In genomic region chr18:63137999-63138448, GRCh38 we compare ENCODE assay signal across 8 cellular contexts.
DNase-seq lines count a peak whose midpoint lies in the region; TF ChIP-seq lines count a peak whose summit lies in the region.

No MANE protein-coding gene starts in this region.

- no peaks in the 10 kb centered on the region for H3K36me3 ChIP-seq in esophagus muscularis mucosa

- no peak for TF ChIP-seq POLR2A in esophagus muscularis mucosa (IDR thresholded peaks at IDR 0.05; ENCODE audit: low read depth)

- H3K27ac ChIP-seq in esophagus muscularis mucosa (replicated peaks in 1 of 4): no peak overlapping the region

- peak overlapping the region; percentile 3 to 29 (median 11) for H3K4me3 ChIP-seq in esophagus muscularis mucosa

- no peak for TF ChIP-seq EP300 in esophagus muscularis mucosa (IDR thresholded peaks at IDR 0.05)

- no peak for TF ChIP-seq CTCF in esophagus muscularis mucosa (IDR thresholded peaks at IDR 0.05)

- no peaks in the 10 kb centered on the region for H3K9me3 ChIP-seq in esophagus muscularis mucosa

- H3K27me3 ChIP-seq in esophagus muscularis mucosa: no peaks in the 10 kb centered on the region

- DNase-seq in stimulated activated CD8-positive, alpha-beta memory T cell treated with anti-CD3 and anti-CD28 coated beads, Interleukin-12 subunit alpha, Interleukin-12 subunit beta, amount 100 ng/mL, for 1 hour (ENCODE audit: low read depth): peak; percentile 21
- no peak for DNase-seq in stimulated activated CD8-positive, alpha-beta memory T cell treated with anti-CD3 and anti-CD28 coated beads, Interleukin-4, amount 100 ng/mL, for 48 hours
- peak; percentile 65 for DNase-seq in T-helper 22 cell (ENCODE audit: low read depth)
- no peak for DNase-seq in esophagus muscularis mucosa (ENCODE audit: extremely low spot score)
- DNase-seq in stimulated activated naive CD4-positive, alpha-beta T cell treated with Interleukin-2 at 50 U/mL for 16 hours (lab: John Stamatoyannopoulos, UW): peak; percentile 40
- DNase-seq in foreskin melanocyte: no peak
- no peak for DNase-seq in NCI-H774 (lab: John Stamatoyannopoulos, UW)
- DNase-seq in putamen (ENCODE audit: low spot score): no peak

- intact Hi-C loops in esophagus muscularis mucosa (cut with DNase I): no loop called here

- WGBS in esophagus muscularis mucosa: 73% methylated on average over 12 of the region's 12 CpGs

- peaks cover 17 to 38% (median 36%) of the 10 kb centered on the region in 4 donors for H3K4me1 ChIP-seq in esophagus muscularis mucosa

Comparison
In these comparisons a context has a peak if more than half of its experiments do, and no peak if none do; other contexts are left out.
1. DNase-seq: peak in stimulated activated CD8-positive, alpha-beta memory T cell treated with anti-CD3 and anti-CD28 coated beads, Interleukin-12 subunit alpha, Interleukin-12 subunit beta, amount 100 ng/mL, for 1 hour (single experiment), T-helper 22 cell (single experiment) and stimulated activated naive CD4-positive, alpha-beta T cell treated with Interleukin-2 at 50 U/mL for 16 hours (single experiment); none in stimulated activated CD8-positive, alpha-beta memory T cell treated with anti-CD3 and anti-CD28 coated beads, Interleukin-4, amount 100 ng/mL, for 48 hours (single experiment), esophagus muscularis mucosa (single experiment), foreskin melanocyte (single experiment), NCI-H774 (single experiment) and putamen (single experiment).